Comparison of ENCODE assay signal across 10 cellular contexts in the genomic region with DNA sequence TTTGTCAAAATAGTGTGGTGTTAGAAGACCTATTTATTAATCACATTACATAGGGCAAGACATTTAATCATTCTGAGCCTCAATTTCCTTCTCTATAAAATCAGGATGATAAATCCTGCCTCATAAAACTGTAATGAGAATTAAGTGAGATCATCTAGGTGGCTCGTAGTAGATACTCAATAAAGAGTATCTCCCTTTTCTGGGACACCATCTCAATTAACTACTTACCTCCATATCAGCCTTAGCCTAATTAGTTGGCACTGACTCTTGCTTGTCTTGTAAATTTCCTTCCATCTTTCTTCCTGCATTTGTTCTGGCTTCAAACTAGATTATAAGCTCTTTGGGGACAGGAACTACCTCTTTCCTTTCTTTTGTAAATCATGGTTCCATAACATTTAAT.
"Had no signal": no experiment of that assay in that cellular context is flagged by ENCODE, and none has a peak within 500 bp of the region (broad histone marks: within the 10 kb centered on the region; RNA-seq: fewer than 3 reads in every experiment).

No MANE protein-coding gene starts in this region.

- ATAC-seq: HCT116 had no signal

- H3K36me3 ChIP-seq: HAP-1 had no signal

- H3K4me3 Mint-ChIP-seq: H9, HFFc6 had no signal

- H2AFZ ChIP-seq: GM23248 had no signal

- FAIRE-seq: H1, H54 had no signal

- H3K27ac Mint-ChIP-seq: H9, HFFc6 had no signal

- H3K27ac ChIP-seq: GM23248 had no signal

- H3K4me3 ChIP-seq: GM23248, HAP-1 had no signal

- DNase-seq: GM23248, GOT3, H7, H9, HCEC 1CT, HFFc6 had no signal

- H3K9me3 ChIP-seq: HAP-1 had no signal

- H3K4me1 ChIP-seq: HAP-1 had no signal

- H3K9me3 Mint-ChIP-seq: H9, HFFc6 had no signal
